14 cellular contexts compared by ENCODE assay signal in the genomic region with DNA sequence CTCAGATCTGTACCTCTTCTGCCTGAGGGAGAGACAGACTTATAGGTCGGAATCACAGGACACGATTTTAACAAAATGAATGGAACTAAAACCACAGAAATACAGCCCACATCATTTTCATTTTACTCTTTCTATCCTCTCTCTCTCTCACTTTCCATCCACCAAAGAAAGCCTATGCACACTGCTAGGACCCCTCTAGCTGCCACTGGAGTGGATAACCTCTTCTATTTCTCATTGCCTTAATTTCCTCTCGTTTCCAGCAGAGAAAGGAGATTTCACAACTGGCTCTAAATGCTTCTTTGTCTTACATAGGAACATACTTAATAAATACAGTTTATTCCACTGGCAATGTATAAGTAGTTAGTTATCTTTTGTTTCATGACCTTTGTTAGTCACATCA.
"Had no signal": no experiment of that assay in that cellular context is flagged by ENCODE, and none has a peak within 500 bp of the region (broad histone marks: within the 10 kb centered on the region; RNA-seq: fewer than 3 reads in every experiment).

No MANE protein-coding gene starts in this region.

- H3K27ac ChIP-seq: coronary artery, epithelial cell of prostate, upper lobe of right lung had no signal

- H3K4me1 Mint-ChIP-seq: activated naive CD8-positive, alpha-beta T cell treated with anti-CD3 and anti-CD28 coated beads, Interleukin-2, amount 10 ng/mL, durations not matched to agents 7 days and 5 days had no signal

- DNase-seq: activated CD4-positive, alpha-beta memory T cell treated with anti-CD3 and anti-CD28 coated beads for 36 hours; activated gamma-delta T cell treated with Interleukin-2 at 50 U/mL for 16 hours; activated naive CD8-positive, alpha-beta T cell treated with anti-CD3 and anti-CD28 coated beads, Interleukin-2, amount 10 ng/mL, durations not matched to agents 7 days and 5 days; activated T-cell treated with anti-CD3 and anti-CD28 coated beads, Interleukin-2, amount 50 U/mL, for 48 hours; anterior cingulate cortex; effector CD8-positive, alpha-beta T cell; mammary epithelial cell; stimulated activated CD4-positive, alpha-beta T cell treated with anti-CD3 and anti-CD28 coated beads, Interleukin-2, amount 100 ng/mL, for 48 hours; stimulated activated naive CD4-positive, alpha-beta T cell treated with Interleukin-2 at 50 U/mL for 16 hours; upper lobe of right lung had no signal

- H3K36me3 ChIP-seq: upper lobe of right lung had no signal

- H3K27me3 ChIP-seq: upper lobe of right lung had no signal

- H3K4me1 ChIP-seq: upper lobe of right lung had no signal

- H3K9me3 ChIP-seq: upper lobe of right lung had no signal

- H3K27me3 Mint-ChIP-seq: activated CD4-positive, alpha-beta memory T cell treated with anti-CD3 and anti-CD28 coated beads for 36 hours; activated naive CD8-positive, alpha-beta T cell treated with anti-CD3 and anti-CD28 coated beads, Interleukin-2, amount 10 ng/mL, durations not matched to agents 7 days and 5 days; natural killer cell treated with Interleukin-12 subunit alpha and Interleukin-12 subunit beta and Interleukin-15 and Interleukin-18, amount 100 ng/mL, for 72 hours had no signal

- ATAC-seq: activated CD4-positive, CD25-positive, alpha-beta regulatory T cell treated with anti-CD3 and anti-CD28 coated beads, Interleukin-2, amount 50 U/mL, for 24 hours; natural killer cell treated with Interleukin-12 subunit alpha and Interleukin-12 subunit beta and Interleukin-15 and Interleukin-18, amount 100 ng/mL, for 72 hours had no signal

- H3K4me3 Mint-ChIP-seq: activated CD4-positive, alpha-beta memory T cell treated with anti-CD3 and anti-CD28 coated beads for 36 hours; activated naive CD8-positive, alpha-beta T cell treated with anti-CD3 and anti-CD28 coated beads, Interleukin-2, amount 10 ng/mL, durations not matched to agents 7 days and 5 days; natural killer cell treated with Interleukin-12 subunit alpha and Interleukin-12 subunit beta and Interleukin-15 and Interleukin-18, amount 100 ng/mL, for 72 hours had no signal

- H3K4me3 ChIP-seq: coronary artery, upper lobe of right lung had no signal

- H3K36me3 Mint-ChIP-seq: activated CD4-positive, alpha-beta memory T cell treated with anti-CD3 and anti-CD28 coated beads for 36 hours; activated naive CD8-positive, alpha-beta T cell treated with anti-CD3 and anti-CD28 coated beads, Interleukin-2, amount 10 ng/mL, durations not matched to agents 7 days and 5 days had no signal

- H3K27ac Mint-ChIP-seq: activated CD4-positive, alpha-beta memory T cell treated with anti-CD3 and anti-CD28 coated beads for 36 hours; activated naive CD8-positive, alpha-beta T cell treated with anti-CD3 and anti-CD28 coated beads, Interleukin-2, amount 10 ng/mL, durations not matched to agents 7 days and 5 days; natural killer cell treated with Interleukin-12 subunit alpha and Interleukin-12 subunit beta and Interleukin-15 and Interleukin-18, amount 100 ng/mL, for 72 hours had no signal
